In the genomic region with DNA sequence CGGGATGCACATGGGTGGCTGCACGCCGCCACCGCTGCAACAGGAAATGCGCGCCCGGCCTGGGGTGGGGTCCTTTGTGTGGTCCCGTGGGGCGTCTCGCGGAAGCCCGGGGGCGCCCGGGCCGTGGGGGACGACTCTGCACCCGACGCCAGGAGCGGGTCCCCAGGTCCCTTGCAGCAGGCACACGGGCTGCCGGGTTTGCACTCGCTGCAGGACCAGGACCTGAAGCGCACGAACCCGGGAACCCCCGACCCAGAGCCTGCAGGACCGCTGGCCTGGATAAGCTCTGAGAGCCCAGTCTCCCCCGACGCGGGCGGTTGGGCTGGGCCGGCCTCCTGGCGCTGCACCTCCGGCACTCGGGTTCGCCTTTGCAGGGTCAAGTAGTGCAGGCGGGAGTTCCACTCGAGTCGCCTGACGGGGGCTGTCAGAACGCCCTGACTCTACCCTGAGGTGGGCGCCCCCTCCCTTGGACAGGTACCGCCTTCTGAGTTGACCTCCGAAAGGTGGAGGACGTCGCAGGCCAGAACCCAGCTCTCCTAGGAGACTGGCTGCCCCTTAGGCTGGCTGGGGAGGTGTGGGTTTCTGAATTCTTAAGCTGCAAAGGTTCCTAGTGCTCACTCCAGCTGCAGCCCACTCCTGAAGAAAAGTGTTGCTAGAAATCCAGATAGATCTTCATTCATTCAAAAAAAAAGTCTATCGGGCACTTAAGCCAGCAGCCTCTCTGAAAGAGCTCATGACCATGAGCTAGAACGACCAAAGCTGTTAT, we compare ENCODE assay signal across 1 cellular context.
A peak's percentile ranks its signal among the peaks of the same experiment; 100 is the strongest.
TF ChIP-seq lines count a peak whose summit lies in the region.

No MANE protein-coding gene starts in this region.

TF ChIP-seq in HEK293, 187 proteins besides CTCF, POLR2A, EP300 and RAD21 (continued from another document and continues in another):
- TF ChIP-seq, protein P1, sequence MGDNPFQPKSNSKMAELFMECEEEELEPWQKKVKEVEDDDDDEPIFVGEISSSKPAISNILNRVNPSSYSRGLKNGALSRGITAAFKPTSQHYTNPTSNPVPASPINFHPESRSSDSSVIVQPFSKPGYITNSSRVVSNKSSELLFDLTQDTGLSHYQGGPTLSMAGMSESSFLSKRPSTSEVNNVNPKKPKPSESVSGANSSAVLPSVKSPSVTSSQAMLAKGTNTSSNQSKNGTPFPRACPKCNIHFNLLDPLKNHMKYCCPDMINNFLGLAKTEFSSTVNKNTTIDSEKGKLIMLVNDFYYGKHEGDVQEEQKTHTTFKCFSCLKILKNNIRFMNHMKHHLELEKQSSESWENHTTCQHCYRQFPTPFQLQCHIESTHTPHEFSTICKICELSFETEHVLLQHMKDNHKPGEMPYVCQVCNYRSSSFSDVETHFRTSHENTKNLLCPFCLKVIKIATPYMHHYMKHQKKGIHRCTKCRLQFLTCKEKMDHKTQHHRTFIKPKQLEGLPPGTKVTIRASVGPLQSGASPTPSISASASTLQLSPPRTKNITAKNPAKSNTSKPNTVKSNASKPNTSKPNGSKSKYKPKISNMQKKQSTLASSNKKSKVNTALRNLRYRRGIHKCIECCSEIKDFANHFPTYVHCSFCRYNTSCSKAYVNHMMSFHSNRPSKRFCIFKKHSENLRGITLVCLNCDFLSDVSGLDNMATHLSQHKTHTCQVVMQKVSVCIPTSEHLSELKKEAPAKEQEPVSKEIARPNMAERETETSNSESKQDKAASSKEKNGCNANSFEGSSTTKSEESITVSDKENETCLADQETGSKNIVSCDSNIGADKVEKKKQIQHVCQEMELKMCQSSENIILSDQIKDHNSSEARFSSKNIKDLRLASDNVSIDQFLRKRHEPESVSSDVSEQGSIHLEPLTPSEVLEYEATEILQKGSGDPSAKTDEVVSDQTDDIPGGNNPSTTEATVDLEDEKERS (tag by site-specific recombination; IDR thresholded peaks at IDR 0.05), result no peak
- TF ChIP-seq ZNF184 (tag by site-specific recombination; IDR thresholded peaks at IDR 0.05) (no peak), ZNF114 (tag by site-specific recombination; IDR thresholded peaks at IDR 0.05) (no peak), ZNF423 (tag by site-specific recombination; IDR thresholded peaks at IDR 0.05) (0 out of 2 replicates have a peak, but pooled peaks have one; percentile 34), OSR2 (tag by site-specific recombination; IDR thresholded peaks at IDR 0.05) (no peak), ZBTB7A (tag by site-specific recombination; IDR thresholded peaks at IDR 0.05; ENCODE audit: low read depth) (0 out of 2 replicates have a peak, but pooled peaks have one; percentile 40), ZNF341 (tag by site-specific recombination; IDR thresholded peaks at IDR 0.05; ENCODE audit: low read depth) (no peak), KLF9 (tag by site-specific recombination; IDR thresholded peaks at IDR 0.05; ENCODE audit: low read depth) (0 out of 2 replicates have a peak, but pooled peaks have one; percentile 15), ZBTB26 (tag by site-specific recombination; optimal IDR thresholded peaks at IDR 0.05) (peak; percentile 62), ZNF776 (tag by site-specific recombination; IDR thresholded peaks at IDR 0.05; ENCODE audit: borderline replicate concordance) (no peak), ZNF510 (tag by site-specific recombination; IDR thresholded peaks at IDR 0.05; ENCODE audit: insufficient replicate concordance) (no peak), ZBTB8A (tag by site-specific recombination; IDR thresholded peaks at IDR 0.05) (peak; percentile 67), ZNF837 (tag by site-specific recombination; IDR thresholded peaks at IDR 0.05) (no peak), ZSCAN23 (tag by site-specific recombination; IDR thresholded peaks at IDR 0.05) (no peak), ZNF121 (tag by site-specific recombination; IDR thresholded peaks at IDR 0.05) (peak; percentile 85), HOXA7 (CRISPR knock-in tag; IDR thresholded peaks at IDR 0.05; ENCODE audit: borderline replicate concordance) (no peak), ZNF670 (tag by site-specific recombination; IDR thresholded peaks at IDR 0.05; ENCODE audit: low read depth) (no peak), ZNF48 (tag by site-specific recombination; IDR thresholded peaks at IDR 0.05) (no peak), GLIS1 (tag by site-specific recombination; IDR thresholded peaks at IDR 0.05) (peak; percentile 73), PRDM1 (tag by site-specific recombination; IDR thresholded peaks at IDR 0.05) (no peak), SP2 (tag by site-specific recombination; IDR thresholded peaks at IDR 0.05) (peak; percentile 32; the same call in 1 of the 2 replicates), ZXDB (tag by site-specific recombination; IDR thresholded peaks at IDR 0.05) (no peak), ZNF354C (tag by site-specific recombination; IDR thresholded peaks at IDR 0.05; ENCODE audit: borderline replicate concordance, low read depth) (no peak), ZNF266 (tag by site-specific recombination; IDR thresholded peaks at IDR 0.05; ENCODE audit: low read depth) (no peak), ZNF596 (tag by site-specific recombination; IDR thresholded peaks at IDR 0.05) (no peak), ZNF843 (tag by site-specific recombination; IDR thresholded peaks at IDR 0.05) (no peak), ZNF311 (tag by site-specific recombination; IDR thresholded peaks at IDR 0.05; ENCODE audit: borderline replicate concordance) (no peak), ZNF433 (tag by site-specific recombination; IDR thresholded peaks at IDR 0.05; ENCODE audit: low read depth) (no peak), GFI1B (tag by site-specific recombination; IDR thresholded peaks at IDR 0.05) (no peak)
- TF ChIP-seq, protein P2, sequence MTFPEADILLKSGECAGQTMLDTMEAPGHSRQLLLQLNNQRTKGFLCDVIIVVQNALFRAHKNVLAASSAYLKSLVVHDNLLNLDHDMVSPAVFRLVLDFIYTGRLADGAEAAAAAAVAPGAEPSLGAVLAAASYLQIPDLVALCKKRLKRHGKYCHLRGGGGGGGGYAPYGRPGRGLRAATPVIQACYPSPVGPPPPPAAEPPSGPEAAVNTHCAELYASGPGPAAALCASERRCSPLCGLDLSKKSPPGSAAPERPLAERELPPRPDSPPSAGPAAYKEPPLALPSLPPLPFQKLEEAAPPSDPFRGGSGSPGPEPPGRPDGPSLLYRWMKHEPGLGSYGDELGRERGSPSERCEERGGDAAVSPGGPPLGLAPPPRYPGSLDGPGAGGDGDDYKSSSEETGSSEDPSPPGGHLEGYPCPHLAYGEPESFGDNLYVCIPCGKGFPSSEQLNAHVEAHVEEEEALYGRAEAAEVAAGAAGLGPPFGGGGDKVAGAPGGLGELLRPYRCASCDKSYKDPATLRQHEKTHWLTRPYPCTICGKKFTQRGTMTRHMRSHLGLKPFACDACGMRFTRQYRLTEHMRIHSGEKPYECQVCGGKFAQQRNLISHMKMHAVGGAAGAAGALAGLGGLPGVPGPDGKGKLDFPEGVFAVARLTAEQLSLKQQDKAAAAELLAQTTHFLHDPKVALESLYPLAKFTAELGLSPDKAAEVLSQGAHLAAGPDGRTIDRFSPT (tag by site-specific recombination; IDR thresholded peaks at IDR 0.05), result no peak
- TF ChIP-seq, protein P3, sequence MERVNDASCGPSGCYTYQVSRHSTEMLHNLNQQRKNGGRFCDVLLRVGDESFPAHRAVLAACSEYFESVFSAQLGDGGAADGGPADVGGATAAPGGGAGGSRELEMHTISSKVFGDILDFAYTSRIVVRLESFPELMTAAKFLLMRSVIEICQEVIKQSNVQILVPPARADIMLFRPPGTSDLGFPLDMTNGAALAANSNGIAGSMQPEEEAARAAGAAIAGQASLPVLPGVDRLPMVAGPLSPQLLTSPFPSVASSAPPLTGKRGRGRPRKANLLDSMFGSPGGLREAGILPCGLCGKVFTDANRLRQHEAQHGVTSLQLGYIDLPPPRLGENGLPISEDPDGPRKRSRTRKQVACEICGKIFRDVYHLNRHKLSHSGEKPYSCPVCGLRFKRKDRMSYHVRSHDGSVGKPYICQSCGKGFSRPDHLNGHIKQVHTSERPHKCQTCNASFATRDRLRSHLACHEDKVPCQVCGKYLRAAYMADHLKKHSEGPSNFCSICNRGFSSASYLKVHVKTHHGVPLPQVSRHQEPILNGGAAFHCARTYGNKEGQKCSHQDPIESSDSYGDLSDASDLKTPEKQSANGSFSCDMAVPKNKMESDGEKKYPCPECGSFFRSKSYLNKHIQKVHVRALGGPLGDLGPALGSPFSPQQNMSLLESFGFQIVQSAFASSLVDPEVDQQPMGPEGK (tag by site-specific recombination; IDR thresholded peaks at IDR 0.05), result peak; percentile 66
- TF ChIP-seq, protein P4, sequence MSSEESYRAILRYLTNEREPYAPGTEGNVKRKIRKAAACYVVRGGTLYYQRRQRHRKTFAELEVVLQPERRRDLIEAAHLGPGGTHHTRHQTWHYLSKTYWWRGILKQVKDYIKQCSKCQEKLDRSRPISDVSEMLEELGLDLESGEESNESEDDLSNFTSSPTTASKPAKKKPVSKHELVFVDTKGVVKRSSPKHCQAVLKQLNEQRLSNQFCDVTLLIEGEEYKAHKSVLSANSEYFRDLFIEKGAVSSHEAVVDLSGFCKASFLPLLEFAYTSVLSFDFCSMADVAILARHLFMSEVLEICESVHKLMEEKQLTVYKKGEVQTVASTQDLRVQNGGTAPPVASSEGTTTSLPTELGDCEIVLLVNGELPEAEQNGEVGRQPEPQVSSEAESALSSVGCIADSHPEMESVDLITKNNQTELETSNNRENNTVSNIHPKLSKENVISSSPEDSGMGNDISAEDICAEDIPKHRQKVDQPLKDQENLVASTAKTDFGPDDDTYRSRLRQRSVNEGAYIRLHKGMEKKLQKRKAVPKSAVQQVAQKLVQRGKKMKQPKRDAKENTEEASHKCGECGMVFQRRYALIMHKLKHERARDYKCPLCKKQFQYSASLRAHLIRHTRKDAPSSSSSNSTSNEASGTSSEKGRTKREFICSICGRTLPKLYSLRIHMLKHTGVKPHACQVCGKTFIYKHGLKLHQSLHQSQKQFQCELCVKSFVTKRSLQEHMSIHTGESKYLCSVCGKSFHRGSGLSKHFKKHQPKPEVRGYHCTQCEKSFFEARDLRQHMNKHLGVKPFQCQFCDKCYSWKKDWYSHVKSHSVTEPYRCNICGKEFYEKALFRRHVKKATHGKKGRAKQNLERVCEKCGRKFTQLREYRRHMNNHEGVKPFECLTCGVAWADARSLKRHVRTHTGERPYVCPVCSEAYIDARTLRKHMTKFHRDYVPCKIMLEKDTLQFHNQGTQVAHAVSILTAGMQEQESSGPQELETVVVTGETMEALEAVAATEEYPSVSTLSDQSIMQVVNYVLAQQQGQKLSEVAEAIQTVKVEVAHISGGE (tag by site-specific recombination; conservative IDR thresholded peaks at IDR 0.05; ENCODE audit: low read depth), result peak; percentile 28; the same call in 1 of the 2 replicates
- TF ChIP-seq, protein P5, sequence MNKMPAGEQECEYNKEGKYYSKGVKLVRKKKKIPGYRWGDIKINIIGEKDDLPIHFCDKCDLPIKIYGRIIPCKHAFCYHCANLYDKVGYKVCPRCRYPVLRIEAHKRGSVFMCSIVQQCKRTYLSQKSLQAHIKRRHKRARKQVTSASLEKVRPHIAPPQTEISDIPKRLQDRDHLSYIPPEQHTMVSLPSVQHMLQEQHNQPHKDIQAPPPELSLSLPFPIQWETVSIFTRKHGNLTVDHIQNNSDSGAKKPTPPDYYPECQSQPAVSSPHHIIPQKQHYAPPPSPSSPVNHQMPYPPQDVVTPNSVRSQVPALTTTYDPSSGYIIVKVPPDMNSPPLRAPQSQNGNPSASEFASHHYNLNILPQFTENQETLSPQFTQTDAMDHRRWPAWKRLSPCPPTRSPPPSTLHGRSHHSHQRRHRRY (tag by site-specific recombination; IDR thresholded peaks at IDR 0.05), result no peak
- TF ChIP-seq, protein P6, sequence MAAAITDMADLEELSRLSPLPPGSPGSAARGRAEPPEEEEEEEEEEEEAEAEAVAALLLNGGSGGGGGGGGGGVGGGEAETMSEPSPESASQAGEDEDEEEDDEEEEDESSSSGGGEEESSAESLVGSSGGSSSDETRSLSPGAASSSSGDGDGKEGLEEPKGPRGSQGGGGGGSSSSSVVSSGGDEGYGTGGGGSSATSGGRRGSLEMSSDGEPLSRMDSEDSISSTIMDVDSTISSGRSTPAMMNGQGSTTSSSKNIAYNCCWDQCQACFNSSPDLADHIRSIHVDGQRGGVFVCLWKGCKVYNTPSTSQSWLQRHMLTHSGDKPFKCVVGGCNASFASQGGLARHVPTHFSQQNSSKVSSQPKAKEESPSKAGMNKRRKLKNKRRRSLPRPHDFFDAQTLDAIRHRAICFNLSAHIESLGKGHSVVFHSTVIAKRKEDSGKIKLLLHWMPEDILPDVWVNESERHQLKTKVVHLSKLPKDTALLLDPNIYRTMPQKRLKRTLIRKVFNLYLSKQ (tag by site-specific recombination; IDR thresholded peaks at IDR 0.05; ENCODE audit: borderline replicate concordance), result no peak
- TF ChIP-seq, protein P7, sequence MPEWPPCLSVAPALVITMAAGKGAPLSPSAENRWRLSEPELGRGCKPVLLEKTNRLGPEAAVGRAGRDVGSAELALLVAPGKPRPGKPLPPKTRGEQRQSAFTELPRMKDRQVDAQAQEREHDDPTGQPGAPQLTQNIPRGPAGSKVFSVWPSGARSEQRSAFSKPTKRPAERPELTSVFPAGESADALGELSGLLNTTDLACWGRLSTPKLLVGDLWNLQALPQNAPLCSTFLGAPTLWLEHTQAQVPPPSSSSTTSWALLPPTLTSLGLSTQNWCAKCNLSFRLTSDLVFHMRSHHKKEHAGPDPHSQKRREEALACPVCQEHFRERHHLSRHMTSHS (tag by site-specific recombination; IDR thresholded peaks at IDR 0.05), result no peak
- TF ChIP-seq, protein P8, sequence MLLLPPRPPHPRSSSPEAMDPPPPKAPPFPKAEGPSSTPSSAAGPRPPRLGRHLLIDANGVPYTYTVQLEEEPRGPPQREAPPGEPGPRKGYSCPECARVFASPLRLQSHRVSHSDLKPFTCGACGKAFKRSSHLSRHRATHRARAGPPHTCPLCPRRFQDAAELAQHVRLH (tag by site-specific recombination; IDR thresholded peaks at IDR 0.05), result no peak
